In genomic region chr6:18424201-18424600, GRCh38 we compare ENCODE assay signal across 30 cellular contexts.
"Had no signal": no experiment of that assay in that cellular context is flagged by ENCODE, and none has a peak within 500 bp of the region (broad histone marks: within the 10 kb centered on the region; RNA-seq: fewer than 3 reads in every experiment).

No MANE protein-coding gene starts in this region.

- H3K9me3 ChIP-seq: ascending aorta, ovary, sigmoid colon had no signal

- H3K4me1 ChIP-seq: ascending aorta had no signal

- ATAC-seq: activated CD4-positive, CD25-positive, alpha-beta regulatory T cell treated with anti-CD3 and anti-CD28 coated beads, Interleukin-2, amount 50 U/mL, for 24 hours; effector memory CD8-positive, alpha-beta T cell; left lobe of liver; stimulated activated memory B cell treated with anti-CD40 and anti-IgM and Interleukin-4, amounts not matched to agents 10 μg/mL and 1 μg/mL and 100 μg/mL, for 72 hours; stimulated activated naive CD8-positive, alpha-beta T cell treated with anti-CD3 and anti-CD28 coated beads, Interleukin-15, amount 100 ng/mL, for 72 hours had no signal

- H3K4me3 ChIP-seq: ascending aorta, ovary, sigmoid colon had no signal

- H3K36me3 ChIP-seq: ascending aorta, brain microvascular endothelial cell, ovary, sigmoid colon had no signal

- H3K27ac ChIP-seq: ascending aorta, brain microvascular endothelial cell, ovary, sigmoid colon, VCaP had no signal

- H3K36me3 Mint-ChIP-seq: activated naive CD4-positive, alpha-beta T cell treated with anti-CD3 and anti-CD28 coated beads, Interleukin-2, amount 10 ng/mL, durations not matched to agents 7 days and 5 days had no signal

- H3K27me3 ChIP-seq: ascending aorta, brain microvascular endothelial cell, ovary, sigmoid colon had no signal

- H3K27me3 Mint-ChIP-seq: activated CD4-positive, alpha-beta T cell treated with anti-CD3 and anti-CD28 coated beads, Interleukin-2, amount 10 ng/mL, durations not matched to agents 7 days and 5 days; activated naive CD4-positive, alpha-beta T cell treated with anti-CD3 and anti-CD28 coated beads, Interleukin-2, amount 10 ng/mL, durations not matched to agents 7 days and 5 days; activated naive CD8-positive, alpha-beta T cell treated with anti-CD3 and anti-CD28 coated beads, Interleukin-2, amount 10 ng/mL, durations not matched to agents 7 days and 5 days; activated T-cell treated with anti-CD3 and anti-CD28 coated beads, Interleukin-2, amount 50 U/mL, for 24 hours; effector memory CD8-positive, alpha-beta T cell; progenitor cell of endocrine pancreas; stimulated activated memory B cell treated with anti-CD40 and anti-IgM and Interleukin-4, amounts not matched to agents 10 μg/mL and 1 μg/mL and 100 μg/mL, for 72 hours; stimulated activated naive CD8-positive, alpha-beta T cell treated with anti-CD3 and anti-CD28 coated beads, Interleukin-15, amount 100 ng/mL, for 72 hours had no signal

- H3K4me3 Mint-ChIP-seq: activated CD4-positive, alpha-beta memory T cell treated with anti-CD3 and anti-CD28 coated beads, Interleukin-2, amount 10 ng/mL, durations not matched to agents 7 days and 5 days; activated CD4-positive, alpha-beta T cell treated with anti-CD3 and anti-CD28 coated beads, Interleukin-2, amount 10 ng/mL, durations not matched to agents 7 days and 5 days; activated naive CD4-positive, alpha-beta T cell treated with anti-CD3 and anti-CD28 coated beads, Interleukin-2, amount 10 ng/mL, durations not matched to agents 7 days and 5 days; activated naive CD8-positive, alpha-beta T cell treated with anti-CD3 and anti-CD28 coated beads, Interleukin-2, amount 10 ng/mL, durations not matched to agents 7 days and 5 days; activated T-cell treated with anti-CD3 and anti-CD28 coated beads, Interleukin-2, amount 50 U/mL, for 24 hours; effector memory CD8-positive, alpha-beta T cell; immature natural killer cell; nephron; stimulated activated memory B cell treated with anti-CD40 and anti-IgM and Interleukin-4, amounts not matched to agents 10 μg/mL and 1 μg/mL and 100 μg/mL, for 72 hours; stimulated activated naive CD8-positive, alpha-beta T cell treated with anti-CD3 and anti-CD28 coated beads, Interleukin-15, amount 100 ng/mL, for 72 hours; T-helper 1 cell treated with Interleukin-12 subunit alpha and Interleukin-12 subunit beta and Interleukin-4 antibody, amounts not matched to agents 30 μg/mL and 1 μg/mL, for 36 hours had no signal

- H3K27ac Mint-ChIP-seq: activated CD4-positive, alpha-beta memory T cell treated with anti-CD3 and anti-CD28 coated beads, Interleukin-2, amount 10 ng/mL, durations not matched to agents 7 days and 5 days; activated CD4-positive, alpha-beta T cell treated with anti-CD3 and anti-CD28 coated beads, Interleukin-2, amount 10 ng/mL, durations not matched to agents 7 days and 5 days; activated naive CD4-positive, alpha-beta T cell treated with anti-CD3 and anti-CD28 coated beads, Interleukin-2, amount 10 ng/mL, durations not matched to agents 7 days and 5 days; activated naive CD8-positive, alpha-beta T cell treated with anti-CD3 and anti-CD28 coated beads, Interleukin-2, amount 10 ng/mL, durations not matched to agents 7 days and 5 days; activated T-cell treated with anti-CD3 and anti-CD28 coated beads, Interleukin-2, amount 50 U/mL, for 24 hours; effector memory CD8-positive, alpha-beta T cell; immature natural killer cell; progenitor cell of endocrine pancreas; stimulated activated memory B cell treated with anti-CD40 and anti-IgM and Interleukin-4, amounts not matched to agents 10 μg/mL and 1 μg/mL and 100 μg/mL, for 72 hours; stimulated activated naive CD8-positive, alpha-beta T cell treated with anti-CD3 and anti-CD28 coated beads, Interleukin-15, amount 100 ng/mL, for 72 hours; T-helper 1 cell treated with Interleukin-12 subunit alpha and Interleukin-12 subunit beta and Interleukin-4 antibody, amounts not matched to agents 30 μg/mL and 1 μg/mL, for 36 hours had no signal

- DNase-seq: activated CD4-positive, alpha-beta memory T cell treated with anti-CD3 and anti-CD28 coated beads, Interleukin-2, amount 10 ng/mL, durations not matched to agents 7 days and 5 days; activated CD4-positive, alpha-beta T cell treated with anti-CD3 and anti-CD28 coated beads, Interleukin-2, amount 10 ng/mL, durations not matched to agents 7 days and 5 days; activated CD8-positive, alpha-beta memory T cell treated with anti-CD3 and anti-CD28 coated beads, Interleukin-2, amount 50 U/mL, for 48 hours; activated gamma-delta T cell; activated naive CD4-positive, alpha-beta T cell treated with anti-CD3 and anti-CD28 coated beads, Interleukin-2, amount 10 ng/mL, durations not matched to agents 7 days and 5 days; activated naive CD8-positive, alpha-beta T cell treated with anti-CD3 and anti-CD28 coated beads, Interleukin-2, amount 10 ng/mL, durations not matched to agents 7 days and 5 days; activated T-cell treated with anti-CD3 and anti-CD28 coated beads, Interleukin-2, amount 50 U/mL, for 24 hours; brain microvascular endothelial cell; cortex of kidney; effector memory CD8-positive, alpha-beta T cell; head of caudate nucleus; hippocampal formation; immature natural killer cell; ovary; retina; sigmoid colon; small intestine; stimulated activated CD4-positive, alpha-beta T cell treated with anti-CD3 and anti-CD28 coated beads, Interleukin-4, amount 100 ng/mL, for 4 hours; stimulated activated CD8-positive, alpha-beta memory T cell treated with anti-CD3 and anti-CD28 coated beads, Interleukin-4, amount 100 ng/mL, for 48 hours; stimulated activated naive CD8-positive, alpha-beta T cell treated with anti-CD3 and anti-CD28 coated beads, Interleukin-15, amount 100 ng/mL, for 72 hours; substantia nigra; T-helper 9 cell had no signal

- H3K9me3 Mint-ChIP-seq: activated CD4-positive, alpha-beta memory T cell treated with anti-CD3 and anti-CD28 coated beads, Interleukin-2, amount 10 ng/mL, durations not matched to agents 7 days and 5 days; activated CD4-positive, alpha-beta T cell treated with anti-CD3 and anti-CD28 coated beads, Interleukin-2, amount 10 ng/mL, durations not matched to agents 7 days and 5 days; activated naive CD4-positive, alpha-beta T cell treated with anti-CD3 and anti-CD28 coated beads, Interleukin-2, amount 10 ng/mL, durations not matched to agents 7 days and 5 days; activated naive CD8-positive, alpha-beta T cell treated with anti-CD3 and anti-CD28 coated beads, Interleukin-2, amount 10 ng/mL, durations not matched to agents 7 days and 5 days; activated T-cell treated with anti-CD3 and anti-CD28 coated beads, Interleukin-2, amount 50 U/mL, for 24 hours; effector memory CD8-positive, alpha-beta T cell; nephron; stimulated activated naive CD8-positive, alpha-beta T cell treated with anti-CD3 and anti-CD28 coated beads, Interleukin-15, amount 100 ng/mL, for 72 hours; T-helper 1 cell treated with Interleukin-12 subunit alpha and Interleukin-12 subunit beta and Interleukin-4 antibody, amounts not matched to agents 30 μg/mL and 1 μg/mL, for 36 hours had no signal

- H3K4me1 Mint-ChIP-seq: immature natural killer cell, nephron had no signal
